In the genomic region with DNA sequence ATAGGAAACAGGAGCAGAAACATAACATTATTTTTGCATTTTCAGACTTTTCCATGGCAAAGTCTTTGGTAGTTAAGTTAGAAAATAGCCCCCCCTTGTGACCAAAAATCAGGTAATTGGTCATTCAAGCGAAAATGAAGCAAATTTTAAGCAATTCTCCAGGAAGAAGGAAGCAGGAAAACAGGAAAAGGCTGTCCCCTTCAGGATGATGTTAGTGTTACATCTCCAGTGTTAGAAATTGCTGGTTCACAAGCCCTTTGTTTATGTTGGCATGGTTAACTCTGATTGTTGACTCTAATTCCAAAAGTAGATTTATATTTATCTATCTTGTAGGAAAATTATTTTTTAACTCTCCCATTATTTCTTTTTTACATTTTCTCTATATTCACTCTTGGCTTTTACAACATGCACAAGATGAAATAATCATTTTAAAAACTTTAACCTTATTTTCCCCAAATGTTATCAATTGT, we compare ENCODE assay signal across 1 cellular context.
TF ChIP-seq lines count a peak whose summit lies in the region.

No MANE protein-coding gene starts in this region.

TF ChIP-seq in HepG2, 621 proteins besides CTCF, POLR2A, EP300 and RAD21 (continued from another document and continues in another):
- TF ChIP-seq RXRB (CRISPR knock-in tag; IDR thresholded peaks at IDR 0.05; ENCODE audit: borderline replicate concordance), result peak; percentile 31; the same call in 1 of the 2 replicates
- no peak for TF ChIP-seq ZSCAN25 (CRISPR knock-in tag; IDR thresholded peaks at IDR 0.05)
- TF ChIP-seq, protein P1, sequence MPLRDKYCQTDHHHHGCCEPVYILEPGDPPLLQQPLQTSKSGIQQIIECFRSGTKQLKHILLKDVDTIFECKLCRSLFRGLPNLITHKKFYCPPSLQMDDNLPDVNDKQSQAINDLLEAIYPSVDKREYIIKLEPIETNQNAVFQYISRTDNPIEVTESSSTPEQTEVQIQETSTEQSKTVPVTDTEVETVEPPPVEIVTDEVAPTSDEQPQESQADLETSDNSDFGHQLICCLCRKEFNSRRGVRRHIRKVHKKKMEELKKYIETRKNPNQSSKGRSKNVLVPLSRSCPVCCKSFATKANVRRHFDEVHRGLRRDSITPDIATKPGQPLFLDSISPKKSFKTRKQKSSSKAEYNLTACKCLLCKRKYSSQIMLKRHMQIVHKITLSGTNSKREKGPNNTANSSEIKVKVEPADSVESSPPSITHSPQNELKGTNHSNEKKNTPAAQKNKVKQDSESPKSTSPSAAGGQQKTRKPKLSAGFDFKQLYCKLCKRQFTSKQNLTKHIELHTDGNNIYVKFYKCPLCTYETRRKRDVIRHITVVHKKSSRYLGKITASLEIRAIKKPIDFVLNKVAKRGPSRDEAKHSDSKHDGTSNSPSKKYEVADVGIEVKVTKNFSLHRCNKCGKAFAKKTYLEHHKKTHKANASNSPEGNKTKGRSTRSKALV (CRISPR knock-in tag; IDR thresholded peaks at IDR 0.05), result no peak
- no peak for TF ChIP-seq NPAS2 (CRISPR knock-in tag; IDR thresholded peaks at IDR 0.05; ENCODE audit: borderline replicate concordance)
- 0 out of 2 replicates have a peak, but pooled peaks have one; percentile 46 for TF ChIP-seq GATAD1 (CRISPR knock-in tag; IDR thresholded peaks at IDR 0.05)
- TF ChIP-seq KMT2A (CRISPR knock-in tag; IDR thresholded peaks at IDR 0.05), result no peak
- TF ChIP-seq, protein P2, sequence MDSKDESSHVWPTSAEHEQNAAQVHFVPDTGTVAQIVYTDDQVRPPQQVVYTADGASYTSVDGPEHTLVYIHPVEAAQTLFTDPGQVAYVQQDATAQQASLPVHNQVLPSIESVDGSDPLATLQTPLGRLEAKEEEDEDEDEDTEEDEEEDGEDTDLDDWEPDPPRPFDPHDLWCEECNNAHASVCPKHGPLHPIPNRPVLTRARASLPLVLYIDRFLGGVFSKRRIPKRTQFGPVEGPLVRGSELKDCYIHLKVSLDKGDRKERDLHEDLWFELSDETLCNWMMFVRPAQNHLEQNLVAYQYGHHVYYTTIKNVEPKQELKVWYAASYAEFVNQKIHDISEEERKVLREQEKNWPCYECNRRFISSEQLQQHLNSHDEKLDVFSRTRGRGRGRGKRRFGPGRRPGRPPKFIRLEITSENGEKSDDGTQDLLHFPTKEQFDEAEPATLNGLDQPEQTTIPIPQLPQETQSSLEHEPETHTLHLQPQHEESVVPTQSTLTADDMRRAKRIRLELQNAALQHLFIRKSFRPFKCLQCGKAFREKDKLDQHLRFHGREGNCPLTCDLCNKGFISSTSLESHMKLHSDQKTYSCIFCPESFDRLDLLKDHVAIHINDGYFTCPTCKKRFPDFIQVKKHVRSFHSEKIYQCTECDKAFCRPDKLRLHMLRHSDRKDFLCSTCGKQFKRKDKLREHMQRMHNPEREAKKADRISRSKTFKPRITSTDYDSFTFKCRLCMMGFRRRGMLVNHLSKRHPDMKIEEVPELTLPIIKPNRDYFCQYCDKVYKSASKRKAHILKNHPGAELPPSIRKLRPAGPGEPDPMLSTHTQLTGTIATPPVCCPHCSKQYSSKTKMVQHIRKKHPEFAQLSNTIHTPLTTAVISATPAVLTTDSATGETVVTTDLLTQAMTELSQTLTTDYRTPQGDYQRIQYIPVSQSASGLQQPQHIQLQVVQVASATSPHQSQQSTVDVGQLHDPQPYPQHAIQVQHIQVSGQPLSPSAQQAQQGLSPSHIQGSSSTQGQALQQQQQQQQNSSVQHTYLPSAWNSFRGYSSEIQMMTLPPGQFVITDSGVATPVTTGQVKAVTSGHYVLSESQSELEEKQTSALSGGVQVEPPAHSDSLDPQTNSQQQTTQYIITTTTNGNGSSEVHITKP (CRISPR knock-in tag; IDR thresholded peaks at IDR 0.05; ENCODE audit: low read depth), result no peak
- TF ChIP-seq ZNF30 (CRISPR knock-in tag; IDR thresholded peaks at IDR 0.05), result no peak
- TF ChIP-seq, protein P3, sequence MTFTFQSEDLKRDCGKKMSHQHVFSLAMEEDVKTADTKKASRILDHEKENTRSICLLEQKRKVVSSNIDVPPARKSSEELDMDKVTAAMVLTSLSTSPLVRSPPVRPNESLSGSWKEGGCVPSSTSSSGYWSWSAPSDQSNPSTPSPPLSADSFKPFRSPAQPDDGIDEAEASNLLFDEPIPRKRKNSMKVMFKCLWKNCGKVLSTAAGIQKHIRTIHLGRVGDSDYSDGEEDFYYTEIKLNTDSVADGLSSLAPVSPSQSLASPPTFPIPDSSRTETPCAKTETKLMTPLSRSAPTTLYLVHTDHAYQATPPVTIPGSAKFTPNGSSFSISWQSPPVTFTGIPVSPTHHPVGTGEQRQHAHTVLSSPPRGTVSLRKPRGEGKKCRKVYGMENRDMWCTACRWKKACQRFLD (CRISPR knock-in tag; IDR thresholded peaks at IDR 0.05; ENCODE audit: borderline replicate concordance), result no peak
- TF ChIP-seq, protein P4, sequence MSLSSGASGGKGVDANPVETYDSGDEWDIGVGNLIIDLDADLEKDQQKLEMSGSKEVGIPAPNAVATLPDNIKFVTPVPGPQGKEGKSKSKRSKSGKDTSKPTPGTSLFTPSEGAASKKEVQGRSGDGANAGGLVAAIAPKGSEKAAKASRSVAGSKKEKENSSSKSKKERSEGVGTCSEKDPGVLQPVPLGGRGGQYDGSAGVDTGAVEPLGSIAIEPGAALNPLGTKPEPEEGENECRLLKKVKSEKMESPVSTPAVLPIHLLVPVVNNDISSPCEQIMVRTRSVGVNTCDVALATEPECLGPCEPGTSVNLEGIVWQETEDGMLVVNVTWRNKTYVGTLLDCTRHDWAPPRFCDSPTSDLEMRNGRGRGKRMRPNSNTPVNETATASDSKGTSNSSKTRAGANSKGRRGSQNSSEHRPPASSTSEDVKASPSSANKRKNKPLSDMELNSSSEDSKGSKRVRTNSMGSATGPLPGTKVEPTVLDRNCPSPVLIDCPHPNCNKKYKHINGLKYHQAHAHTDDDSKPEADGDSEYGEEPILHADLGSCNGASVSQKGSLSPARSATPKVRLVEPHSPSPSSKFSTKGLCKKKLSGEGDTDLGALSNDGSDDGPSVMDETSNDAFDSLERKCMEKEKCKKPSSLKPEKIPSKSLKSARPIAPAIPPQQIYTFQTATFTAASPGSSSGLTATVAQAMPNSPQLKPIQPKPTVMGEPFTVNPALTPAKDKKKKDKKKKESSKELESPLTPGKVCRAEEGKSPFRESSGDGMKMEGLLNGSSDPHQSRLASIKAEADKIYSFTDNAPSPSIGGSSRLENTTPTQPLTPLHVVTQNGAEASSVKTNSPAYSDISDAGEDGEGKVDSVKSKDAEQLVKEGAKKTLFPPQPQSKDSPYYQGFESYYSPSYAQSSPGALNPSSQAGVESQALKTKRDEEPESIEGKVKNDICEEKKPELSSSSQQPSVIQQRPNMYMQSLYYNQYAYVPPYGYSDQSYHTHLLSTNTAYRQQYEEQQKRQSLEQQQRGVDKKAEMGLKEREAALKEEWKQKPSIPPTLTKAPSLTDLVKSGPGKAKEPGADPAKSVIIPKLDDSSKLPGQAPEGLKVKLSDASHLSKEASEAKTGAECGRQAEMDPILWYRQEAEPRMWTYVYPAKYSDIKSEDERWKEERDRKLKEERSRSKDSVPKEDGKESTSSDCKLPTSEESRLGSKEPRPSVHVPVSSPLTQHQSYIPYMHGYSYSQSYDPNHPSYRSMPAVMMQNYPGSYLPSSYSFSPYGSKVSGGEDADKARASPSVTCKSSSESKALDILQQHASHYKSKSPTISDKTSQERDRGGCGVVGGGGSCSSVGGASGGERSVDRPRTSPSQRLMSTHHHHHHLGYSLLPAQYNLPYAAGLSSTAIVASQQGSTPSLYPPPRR (CRISPR knock-in tag; IDR thresholded peaks at IDR 0.05; ENCODE audit: borderline replicate concordance), result no peak
- TF ChIP-seq, protein P5, sequence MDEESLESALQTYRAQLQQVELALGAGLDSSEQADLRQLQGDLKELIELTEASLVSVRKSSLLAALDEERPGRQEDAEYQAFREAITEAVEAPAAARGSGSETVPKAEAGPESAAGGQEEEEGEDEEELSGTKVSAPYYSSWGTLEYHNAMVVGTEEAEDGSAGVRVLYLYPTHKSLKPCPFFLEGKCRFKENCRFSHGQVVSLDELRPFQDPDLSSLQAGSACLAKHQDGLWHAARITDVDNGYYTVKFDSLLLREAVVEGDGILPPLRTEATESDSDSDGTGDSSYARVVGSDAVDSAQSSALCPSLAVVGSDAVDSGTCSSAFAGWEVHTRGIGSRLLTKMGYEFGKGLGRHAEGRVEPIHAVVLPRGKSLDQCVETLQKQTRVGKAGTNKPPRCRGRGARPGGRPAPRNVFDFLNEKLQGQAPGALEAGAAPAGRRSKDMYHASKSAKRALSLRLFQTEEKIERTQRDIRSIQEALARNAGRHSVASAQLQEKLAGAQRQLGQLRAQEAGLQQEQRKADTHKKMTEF (CRISPR knock-in tag; IDR thresholded peaks at IDR 0.05), result no peak; the same call in 1 of the 2 replicates
- no peak for TF ChIP-seq HIVEP1 (CRISPR knock-in tag; IDR thresholded peaks at IDR 0.05)
- no peak for TF ChIP-seq REL (CRISPR knock-in tag; conservative IDR thresholded peaks at IDR 0.05)
- no peak for TF ChIP-seq ATRX (CRISPR knock-in tag; IDR thresholded peaks at IDR 0.05; ENCODE audit: borderline replicate concordance)
- peak; percentile 95 for TF ChIP-seq ELF3 (CRISPR knock-in tag; IDR thresholded peaks at IDR 0.05)
- TF ChIP-seq, protein P6, sequence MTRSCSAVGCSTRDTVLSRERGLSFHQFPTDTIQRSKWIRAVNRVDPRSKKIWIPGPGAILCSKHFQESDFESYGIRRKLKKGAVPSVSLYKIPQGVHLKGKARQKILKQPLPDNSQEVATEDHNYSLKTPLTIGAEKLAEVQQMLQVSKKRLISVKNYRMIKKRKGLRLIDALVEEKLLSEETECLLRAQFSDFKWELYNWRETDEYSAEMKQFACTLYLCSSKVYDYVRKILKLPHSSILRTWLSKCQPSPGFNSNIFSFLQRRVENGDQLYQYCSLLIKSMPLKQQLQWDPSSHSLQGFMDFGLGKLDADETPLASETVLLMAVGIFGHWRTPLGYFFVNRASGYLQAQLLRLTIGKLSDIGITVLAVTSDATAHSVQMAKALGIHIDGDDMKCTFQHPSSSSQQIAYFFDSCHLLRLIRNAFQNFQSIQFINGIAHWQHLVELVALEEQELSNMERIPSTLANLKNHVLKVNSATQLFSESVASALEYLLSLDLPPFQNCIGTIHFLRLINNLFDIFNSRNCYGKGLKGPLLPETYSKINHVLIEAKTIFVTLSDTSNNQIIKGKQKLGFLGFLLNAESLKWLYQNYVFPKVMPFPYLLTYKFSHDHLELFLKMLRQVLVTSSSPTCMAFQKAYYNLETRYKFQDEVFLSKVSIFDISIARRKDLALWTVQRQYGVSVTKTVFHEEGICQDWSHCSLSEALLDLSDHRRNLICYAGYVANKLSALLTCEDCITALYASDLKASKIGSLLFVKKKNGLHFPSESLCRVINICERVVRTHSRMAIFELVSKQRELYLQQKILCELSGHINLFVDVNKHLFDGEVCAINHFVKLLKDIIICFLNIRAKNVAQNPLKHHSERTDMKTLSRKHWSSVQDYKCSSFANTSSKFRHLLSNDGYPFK (CRISPR knock-in tag; IDR thresholded peaks at IDR 0.05; ENCODE audit: borderline replicate concordance), result no peak
- no peak for TF ChIP-seq ZNF775 (CRISPR knock-in tag; IDR thresholded peaks at IDR 0.05; ENCODE audit: borderline replicate concordance)
- TF ChIP-seq, protein P7, sequence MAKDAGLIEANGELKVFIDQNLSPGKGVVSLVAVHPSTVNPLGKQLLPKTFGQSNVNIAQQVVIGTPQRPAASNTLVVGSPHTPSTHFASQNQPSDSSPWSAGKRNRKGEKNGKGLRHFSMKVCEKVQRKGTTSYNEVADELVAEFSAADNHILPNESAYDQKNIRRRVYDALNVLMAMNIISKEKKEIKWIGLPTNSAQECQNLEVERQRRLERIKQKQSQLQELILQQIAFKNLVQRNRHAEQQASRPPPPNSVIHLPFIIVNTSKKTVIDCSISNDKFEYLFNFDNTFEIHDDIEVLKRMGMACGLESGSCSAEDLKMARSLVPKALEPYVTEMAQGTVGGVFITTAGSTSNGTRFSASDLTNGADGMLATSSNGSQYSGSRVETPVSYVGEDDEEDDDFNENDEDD (CRISPR knock-in tag; IDR thresholded peaks at IDR 0.05; ENCODE audit: borderline replicate concordance), result no peak
- TF ChIP-seq KDM5A (IDR thresholded peaks at IDR 0.05; ENCODE audit: borderline replicate concordance, low read length), result 0 out of 2 replicates have a peak, but pooled peaks have one; percentile 33
- TF ChIP-seq KLF13 (CRISPR knock-in tag; IDR thresholded peaks at IDR 0.05), result no peak
- no peak for TF ChIP-seq ZNF747 (CRISPR knock-in tag; IDR thresholded peaks at IDR 0.05; ENCODE audit: borderline replicate concordance)
- TF ChIP-seq, protein P8, sequence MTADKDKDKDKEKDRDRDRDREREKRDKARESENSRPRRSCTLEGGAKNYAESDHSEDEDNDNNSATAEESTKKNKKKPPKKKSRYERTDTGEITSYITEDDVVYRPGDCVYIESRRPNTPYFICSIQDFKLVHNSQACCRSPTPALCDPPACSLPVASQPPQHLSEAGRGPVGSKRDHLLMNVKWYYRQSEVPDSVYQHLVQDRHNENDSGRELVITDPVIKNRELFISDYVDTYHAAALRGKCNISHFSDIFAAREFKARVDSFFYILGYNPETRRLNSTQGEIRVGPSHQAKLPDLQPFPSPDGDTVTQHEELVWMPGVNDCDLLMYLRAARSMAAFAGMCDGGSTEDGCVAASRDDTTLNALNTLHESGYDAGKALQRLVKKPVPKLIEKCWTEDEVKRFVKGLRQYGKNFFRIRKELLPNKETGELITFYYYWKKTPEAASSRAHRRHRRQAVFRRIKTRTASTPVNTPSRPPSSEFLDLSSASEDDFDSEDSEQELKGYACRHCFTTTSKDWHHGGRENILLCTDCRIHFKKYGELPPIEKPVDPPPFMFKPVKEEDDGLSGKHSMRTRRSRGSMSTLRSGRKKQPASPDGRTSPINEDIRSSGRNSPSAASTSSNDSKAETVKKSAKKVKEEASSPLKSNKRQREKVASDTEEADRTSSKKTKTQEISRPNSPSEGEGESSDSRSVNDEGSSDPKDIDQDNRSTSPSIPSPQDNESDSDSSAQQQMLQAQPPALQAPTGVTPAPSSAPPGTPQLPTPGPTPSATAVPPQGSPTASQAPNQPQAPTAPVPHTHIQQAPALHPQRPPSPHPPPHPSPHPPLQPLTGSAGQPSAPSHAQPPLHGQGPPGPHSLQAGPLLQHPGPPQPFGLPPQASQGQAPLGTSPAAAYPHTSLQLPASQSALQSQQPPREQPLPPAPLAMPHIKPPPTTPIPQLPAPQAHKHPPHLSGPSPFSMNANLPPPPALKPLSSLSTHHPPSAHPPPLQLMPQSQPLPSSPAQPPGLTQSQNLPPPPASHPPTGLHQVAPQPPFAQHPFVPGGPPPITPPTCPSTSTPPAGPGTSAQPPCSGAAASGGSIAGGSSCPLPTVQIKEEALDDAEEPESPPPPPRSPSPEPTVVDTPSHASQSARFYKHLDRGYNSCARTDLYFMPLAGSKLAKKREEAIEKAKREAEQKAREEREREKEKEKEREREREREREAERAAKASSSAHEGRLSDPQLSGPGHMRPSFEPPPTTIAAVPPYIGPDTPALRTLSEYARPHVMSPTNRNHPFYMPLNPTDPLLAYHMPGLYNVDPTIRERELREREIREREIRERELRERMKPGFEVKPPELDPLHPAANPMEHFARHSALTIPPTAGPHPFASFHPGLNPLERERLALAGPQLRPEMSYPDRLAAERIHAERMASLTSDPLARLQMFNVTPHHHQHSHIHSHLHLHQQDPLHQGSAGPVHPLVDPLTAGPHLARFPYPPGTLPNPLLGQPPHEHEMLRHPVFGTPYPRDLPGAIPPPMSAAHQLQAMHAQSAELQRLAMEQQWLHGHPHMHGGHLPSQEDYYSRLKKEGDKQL (CRISPR knock-in tag; IDR thresholded peaks at IDR 0.05; ENCODE audit: low read depth), result no peak
- TF ChIP-seq ELF1 (CRISPR knock-in tag; IDR thresholded peaks at IDR 0.05), result peak; percentile 69
- TF ChIP-seq ZBTB1 (CRISPR knock-in tag; IDR thresholded peaks at IDR 0.05; ENCODE audit: borderline replicate concordance), result no peak
- no peak for TF ChIP-seq ZNF629 (CRISPR knock-in tag; conservative IDR thresholded peaks at IDR 0.05)
- TF ChIP-seq CREB1 (IDR thresholded peaks at IDR 0.05), result no peak
- no peak for TF ChIP-seq CREB1 (CRISPR knock-in tag; IDR thresholded peaks at IDR 0.05)
- no peak for TF ChIP-seq MTF2 (CRISPR knock-in tag; IDR thresholded peaks at IDR 0.05; ENCODE audit: borderline replicate concordance)
- no peak for TF ChIP-seq XRCC5 (optimal IDR thresholded peaks at IDR 0.05; ENCODE audit: low read length)
